Comparison of ENCODE assay signal across 9 cellular contexts in the genomic region with DNA sequence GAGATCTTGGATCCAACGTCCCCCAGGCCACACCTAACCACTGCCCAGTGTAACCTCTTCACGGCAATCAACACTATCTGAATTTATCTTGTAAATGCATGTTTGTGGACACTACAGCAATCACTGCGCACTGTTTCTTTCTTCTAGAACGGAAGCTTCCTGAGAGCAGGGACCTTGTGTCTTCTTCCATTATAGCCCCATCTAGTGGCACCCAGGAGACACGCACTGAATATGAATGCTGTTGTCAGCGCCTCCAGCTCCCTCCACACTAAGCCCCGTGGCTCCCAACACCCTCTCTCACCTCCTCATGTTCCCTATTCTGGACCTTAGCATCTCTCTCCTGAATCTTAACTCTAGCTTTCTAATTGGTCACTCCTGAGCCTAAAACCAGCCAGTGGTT.
A peak's percentile ranks its signal among the peaks of the same experiment; 100 is the strongest.
DNase-seq lines count a peak whose midpoint lies in the region; ATAC-seq and TF ChIP-seq lines count a peak whose summit lies in the region.
"Had no signal": no experiment of that assay in that cellular context is flagged by ENCODE, and none has a peak within 500 bp of the region (broad histone marks: within the 10 kb centered on the region; RNA-seq: fewer than 3 reads in every experiment).

No MANE protein-coding gene starts in this region.

- H3K9me3 ChIP-seq in OCI-LY3 (ENCODE audit: insufficient read depth, low read length), result no peaks in the 10 kb centered on the region

- H3K36me3 Mint-ChIP-seq in stimulated activated effector memory CD8-positive, alpha-beta T cell treated with anti-CD3 and anti-CD28 coated beads, Interleukin-12 subunit alpha, Interleukin-12 subunit beta, amount 100 ng/mL, for 72 hours, result peaks cover 14% of the 10 kb centered on the region

- ATAC-seq in stimulated activated effector memory CD8-positive, alpha-beta T cell treated with anti-CD3 and anti-CD28 coated beads, Interleukin-12 subunit alpha, Interleukin-12 subunit beta, amount 100 ng/mL, for 72 hours, result peak; percentile 40
- ATAC-seq in GM19452 (IDR thresholded peaks at IDR 0.05; ENCODE audit: unreplicated experiment), result no peak

- peak; percentile 24 for DNase-seq in activated CD4-positive, alpha-beta T cell treated with anti-CD3 and anti-CD28 coated beads for 48 hours
- no peak for DNase-seq in activated CD4-positive, alpha-beta T cell treated with anti-CD3 and anti-CD28 coated beads, Interleukin-2, amount 50 U/mL, for 1 hour
- no peak for DNase-seq in epithelial cell of proximal tubule (ENCODE audit: low read depth)
- no peak for DNase-seq in stimulated activated effector memory CD8-positive, alpha-beta T cell treated with anti-CD3 and anti-CD28 coated beads, Interleukin-12 subunit alpha, Interleukin-12 subunit beta, amount 100 ng/mL, for 72 hours (ENCODE audit: low spot score in 2 of 2)
- DNase-seq in HPDE6-E6E7 (ENCODE audit: extremely low spot score), result no peak
- DNase-seq in SHP77 (lab: John Stamatoyannopoulos, UW), result no peak
- DNase-seq: NCI-H2171 treated with DMSO at 0.1 percent for 48 hours had no signal

- no peaks in the 10 kb centered on the region for H3K79me2 ChIP-seq in OCI-LY3 (ENCODE audit: low read length)

- H3K27ac ChIP-seq in OCI-LY3 (ENCODE audit: low read length), result no peak overlapping the region

- TF ChIP-seq CTCF in OCI-LY3 (IDR thresholded peaks at IDR 0.05; ENCODE audit: low read depth, low read length) (peak; percentile 59), epithelial cell of proximal tubule (conservative IDR thresholded peaks at IDR 0.05; ENCODE audit: low read depth, low read length) (peak; percentile 66)

- no peaks in the 10 kb centered on the region for H3K9me3 Mint-ChIP-seq in stimulated activated effector memory CD8-positive, alpha-beta T cell treated with anti-CD3 and anti-CD28 coated beads, Interleukin-12 subunit alpha, Interleukin-12 subunit beta, amount 100 ng/mL, for 72 hours

- H4K20me1 ChIP-seq in OCI-LY3 (ENCODE audit: insufficient read depth, low read length), result 0 out of 2 replicates have a peak, but pooled peaks cover 3% of the 10 kb centered on the region

- no peaks in the 10 kb centered on the region for H3K36me3 ChIP-seq in OCI-LY3 (replicated peaks; ENCODE audit: low read depth, low read length)

- H3K27ac Mint-ChIP-seq in stimulated activated effector memory CD8-positive, alpha-beta T cell treated with anti-CD3 and anti-CD28 coated beads, Interleukin-12 subunit alpha, Interleukin-12 subunit beta, amount 100 ng/mL, for 72 hours, result peak overlapping the region; percentile 55

- no peak overlapping the region for H2AFZ ChIP-seq in OCI-LY3 (ENCODE audit: low read depth, low read length)

- H3K4me3 ChIP-seq in OCI-LY3 (ENCODE audit: low read length) (no peak overlapping the region), epithelial cell of proximal tubule (ENCODE audit: low read depth, low read length) (no peak overlapping the region)

- no peak overlapping the region for H3K4me3 Mint-ChIP-seq in stimulated activated effector memory CD8-positive, alpha-beta T cell treated with anti-CD3 and anti-CD28 coated beads, Interleukin-12 subunit alpha, Interleukin-12 subunit beta, amount 100 ng/mL, for 72 hours

- no peaks in the 10 kb centered on the region for H3K4me1 ChIP-seq in OCI-LY3 (ENCODE audit: low read length)

- peaks cover 12% of the 10 kb centered on the region for H3K4me1 Mint-ChIP-seq in stimulated activated effector memory CD8-positive, alpha-beta T cell treated with anti-CD3 and anti-CD28 coated beads, Interleukin-12 subunit alpha, Interleukin-12 subunit beta, amount 100 ng/mL, for 72 hours

- no peaks in the 10 kb centered on the region for H3K27me3 ChIP-seq in OCI-LY3 (ENCODE audit: low read depth, low read length)

- H3K9ac ChIP-seq in OCI-LY3 (ENCODE audit: low read length), result no peak overlapping the region

- no peak overlapping the region for H3K4me2 ChIP-seq in OCI-LY3 (ENCODE audit: low read length)
